In the genomic region with DNA sequence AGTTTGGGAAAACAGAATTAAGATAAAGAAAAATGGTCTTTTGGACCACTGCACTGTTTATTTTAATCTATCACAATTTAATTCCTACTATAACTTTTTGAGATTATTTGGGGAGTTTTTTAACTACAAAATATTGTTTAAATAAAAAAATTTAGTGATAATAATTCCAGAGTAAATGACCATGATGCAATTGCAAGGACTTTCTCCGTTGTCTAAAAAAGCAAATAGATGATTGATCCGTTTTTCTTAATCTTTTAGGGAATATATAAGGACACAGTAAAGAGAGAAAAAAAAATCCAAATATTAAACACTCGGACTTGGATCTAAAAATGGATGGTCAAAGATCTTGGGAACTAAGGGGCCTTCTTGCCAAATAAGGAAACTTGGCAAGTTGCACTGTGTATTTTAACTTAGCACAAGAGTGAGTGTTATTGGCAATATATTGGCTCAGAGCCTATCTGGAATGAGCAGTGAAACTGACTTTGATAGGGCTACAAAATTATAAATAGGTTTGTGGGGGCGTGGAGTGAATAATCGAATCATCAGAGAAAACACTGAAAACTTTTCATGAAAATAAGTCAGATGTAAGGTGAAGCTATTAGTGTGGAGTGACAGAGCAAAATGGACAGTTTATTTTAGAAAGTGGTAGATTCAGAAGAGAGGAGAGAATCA, we compare ENCODE assay signal across 8 cellular contexts. TPM values are rescaled to one million over a fixed set of nuclear protein-coding genes. Genes with fewer than 3 reads are reported as not detected.
DNase-seq lines count a peak whose midpoint lies in the region; ATAC-seq and TF ChIP-seq lines count a peak whose summit lies in the region.

No MANE protein-coding gene starts in this region.

- peak overlapping the region; percentile 96 for H3K27ac ChIP-seq in osteoblast (ENCODE audit: low read depth, low read length)

- CTCF ChIA-PET in Calu3 (lab: Charles Lee): no interaction called here

- no peak for ATAC-seq in sciatic nerve
- ATAC-seq in HG03135 (IDR thresholded peaks at IDR 0.05; ENCODE audit: unreplicated experiment): no peak

- TF ChIP-seq CTCF in Calu3 (IDR thresholded peaks at IDR 0.05; ENCODE audit: unreplicated experiment): no peak
- no peak for TF ChIP-seq CTCF in osteoblast (IDR thresholded peaks at IDR 0.05; ENCODE audit: extremely low read depth, low read depth, low read length)

- H3K9me3 ChIP-seq in osteoblast (ENCODE audit: low read depth, low read length): no peaks in the 10 kb centered on the region

- H3K4me1 ChIP-seq in osteoblast (ENCODE audit: insufficient read depth, low read length): peaks cover 47% of the 10 kb centered on the region

- intact Hi-C loops in Calu3 (cut with micrococcal nuclease; ENCODE audit: unreplicated experiment) (no loop called here), sciatic nerve (cut with DNase I) (no loop called here)
- intact Hi-C loops in dendritic cell treated with granulocyte-macrophage colony-stimulating factor and Interleukin-4, amounts not matched to agents 40 ng/mL and 50 ng/mL, for 4 days (cut with micrococcal nuclease): loop anchor here (5.0 kb wide), 2 partner anchors 35 to 135 kb away; no protein-coding TSS in a partner anchor

- H4K20me1 ChIP-seq in osteoblast (ENCODE audit: insufficient read depth, low read length): no peaks in the 10 kb centered on the region

- H3K9me3 Mint-ChIP-seq in Calu3 (ENCODE audit: low read depth, unreplicated experiment): no peaks in the 10 kb centered on the region
- H3K9me3 Mint-ChIP-seq in dendritic cell treated with granulocyte-macrophage colony-stimulating factor and Interleukin-4, amounts not matched to agents 40 ng/mL and 50 ng/mL, for 4 days: no peaks in the 10 kb centered on the region

- peak overlapping the region; percentile 28 for H3K27ac Mint-ChIP-seq in Calu3 (ENCODE audit: unreplicated experiment)
- H3K27ac Mint-ChIP-seq in dendritic cell treated with granulocyte-macrophage colony-stimulating factor and Interleukin-4, amounts not matched to agents 40 ng/mL and 50 ng/mL, for 4 days: peak overlapping the region; percentile 50

- H2AFZ ChIP-seq in osteoblast (ENCODE audit: low read length): no peak overlapping the region

- no peaks in the 10 kb centered on the region for H3K27me3 ChIP-seq in osteoblast (ENCODE audit: insufficient read depth, low read length)

- no peak for DNase-seq in Calu3
- peak; percentile 34 for DNase-seq in MV-4-11 (lab: John Stamatoyannopoulos, UW)
- DNase-seq in osteoblast (ENCODE audit: insufficient read length, low spot score, missing footprints): no peak
- DNase-seq in NCI-H524 (lab: John Stamatoyannopoulos, UW): no peak
- DNase-seq in sciatic nerve (ENCODE audit: low spot score): no peak
- DNase-seq in GDM1 (lab: John Stamatoyannopoulos, UW): no peak

- H3K4me3 Mint-ChIP-seq in Calu3 (ENCODE audit: low read depth, unreplicated experiment): peak overlapping the region; percentile 80
- H3K4me3 Mint-ChIP-seq in dendritic cell treated with granulocyte-macrophage colony-stimulating factor and Interleukin-4, amounts not matched to agents 40 ng/mL and 50 ng/mL, for 4 days: peak overlapping the region; percentile 86

- BruUV-seq in Calu3 (replicated peaks; lab: Mats Ljungman, UMichigan): no TSS peak

- H3K36me3 ChIP-seq in osteoblast (ENCODE audit: insufficient read depth, low read length): peaks cover 7% of the 10 kb centered on the region

- H3K4me2 ChIP-seq in osteoblast (ENCODE audit: insufficient read depth, low read length): peak overlapping the region; percentile 89

- H3K27me3 Mint-ChIP-seq in Calu3 (ENCODE audit: unreplicated experiment): no peaks in the 10 kb centered on the region
- H3K27me3 Mint-ChIP-seq in dendritic cell treated with granulocyte-macrophage colony-stimulating factor and Interleukin-4, amounts not matched to agents 40 ng/mL and 50 ng/mL, for 4 days: peaks cover 4% of the 10 kb centered on the region

- H3K4me3 ChIP-seq in osteoblast (ENCODE audit: insufficient read depth, low read length): peak overlapping the region; percentile 85

- peaks cover 38% of the 10 kb centered on the region for H3K4me1 Mint-ChIP-seq in Calu3 (ENCODE audit: low read depth, unreplicated experiment)
- H3K4me1 Mint-ChIP-seq in dendritic cell treated with granulocyte-macrophage colony-stimulating factor and Interleukin-4, amounts not matched to agents 40 ng/mL and 50 ng/mL, for 4 days (ENCODE audit: low read depth): peaks cover 31% of the 10 kb centered on the region

- H3K36me3 Mint-ChIP-seq in Calu3 (ENCODE audit: insufficient read depth, unreplicated experiment): peaks cover 27% of the 10 kb centered on the region
- peaks cover 23% of the 10 kb centered on the region for H3K36me3 Mint-ChIP-seq in dendritic cell treated with granulocyte-macrophage colony-stimulating factor and Interleukin-4, amounts not matched to agents 40 ng/mL and 50 ng/mL, for 4 days (ENCODE audit: low read depth)

- peaks cover 64% of the 10 kb centered on the region for H3K79me2 ChIP-seq in osteoblast (ENCODE audit: insufficient read depth, low read length)

RNA-seq across cellular contexts. Expression of a gene that starts 2.0 kb away (rescaled TPM):
- total RNA-seq in Calu3 (2022): 37.0 and 47.9 TPM in 2 replicates
- 55.7 and 56.1 TPM in 2 replicates for total RNA-seq in osteoblast
- total RNA-seq in sciatic nerve: 36.2 TPM
